Comparison of ENCODE assay signal across 1 cellular context in the genomic region with DNA sequence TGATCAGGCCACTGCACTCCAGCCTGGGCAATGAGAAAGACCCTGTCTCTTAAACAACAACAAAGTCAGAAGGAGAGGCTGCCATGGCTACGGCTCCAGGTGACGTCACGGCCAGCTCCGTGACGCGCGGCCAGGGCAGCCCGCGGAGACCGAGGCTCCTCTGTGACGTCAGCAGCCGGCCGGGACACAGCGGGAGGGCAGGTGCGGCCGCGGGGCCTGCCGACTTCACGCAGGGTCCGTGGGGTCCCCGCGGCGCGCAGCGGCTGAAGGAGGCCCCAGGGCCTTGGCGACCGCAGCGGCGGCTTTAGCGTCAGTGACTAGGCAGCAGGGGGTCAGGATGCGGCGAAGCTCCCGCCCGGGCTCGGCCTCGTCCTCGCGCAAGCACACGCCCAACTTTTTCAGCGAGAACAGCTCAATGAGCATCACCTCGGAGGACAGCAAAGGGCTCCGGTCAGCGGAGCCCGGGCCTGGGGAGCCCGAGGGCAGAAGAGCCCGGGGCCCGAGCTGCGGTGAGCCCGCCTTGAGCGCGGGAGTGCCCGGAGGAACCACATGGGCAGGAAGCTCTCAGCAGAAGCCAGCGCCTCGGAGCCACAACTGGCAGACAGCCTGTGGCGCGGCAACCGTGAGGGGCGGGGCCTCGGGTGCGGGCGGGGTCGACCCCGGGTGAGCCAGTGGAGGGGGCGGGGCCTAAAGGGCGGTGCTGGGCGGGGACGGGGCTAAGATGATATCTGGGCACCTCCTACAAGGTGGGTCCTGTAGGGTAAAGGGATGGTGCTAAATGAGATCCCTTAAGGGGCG.
TF ChIP-seq lines count a peak whose summit lies in the region.

A gene with protein sequence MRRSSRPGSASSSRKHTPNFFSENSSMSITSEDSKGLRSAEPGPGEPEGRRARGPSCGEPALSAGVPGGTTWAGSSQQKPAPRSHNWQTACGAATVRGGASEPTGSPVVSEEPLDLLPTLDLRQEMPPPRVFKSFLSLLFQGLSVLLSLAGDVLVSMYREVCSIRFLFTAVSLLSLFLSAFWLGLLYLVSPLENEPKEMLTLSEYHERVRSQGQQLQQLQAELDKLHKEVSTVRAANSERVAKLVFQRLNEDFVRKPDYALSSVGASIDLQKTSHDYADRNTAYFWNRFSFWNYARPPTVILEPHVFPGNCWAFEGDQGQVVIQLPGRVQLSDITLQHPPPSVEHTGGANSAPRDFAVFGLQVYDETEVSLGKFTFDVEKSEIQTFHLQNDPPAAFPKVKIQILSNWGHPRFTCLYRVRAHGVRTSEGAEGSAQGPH (plus strand): TSS at position 163 of the 798 bp plus-strand sequence. CDS start 175 bp downstream, at position 338.

TF ChIP-seq in HEK293, 187 proteins besides CTCF, POLR2A, EP300 and RAD21 (continued from another document and continues in another):
- TF ChIP-seq, protein P1, sequence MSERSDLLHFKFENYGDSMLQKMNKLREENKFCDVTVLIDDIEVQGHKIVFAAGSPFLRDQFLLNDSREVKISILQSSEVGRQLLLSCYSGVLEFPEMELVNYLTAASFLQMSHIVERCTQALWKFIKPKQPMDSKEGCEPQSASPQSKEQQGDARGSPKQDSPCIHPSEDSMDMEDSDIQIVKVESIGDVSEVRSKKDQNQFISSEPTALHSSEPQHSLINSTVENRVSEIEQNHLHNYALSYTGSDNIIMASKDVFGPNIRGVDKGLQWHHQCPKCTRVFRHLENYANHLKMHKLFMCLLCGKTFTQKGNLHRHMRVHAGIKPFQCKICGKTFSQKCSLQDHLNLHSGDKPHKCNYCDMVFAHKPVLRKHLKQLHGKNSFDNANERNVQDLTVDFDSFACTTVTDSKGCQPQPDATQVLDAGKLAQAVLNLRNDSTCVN (tag by site-specific recombination; optimal IDR thresholded peaks at IDR 0.05): peak; percentile 90
- TF ChIP-seq HOXC10 (CRISPR knock-in tag; IDR thresholded peaks at IDR 0.05) (no peak), ZNF184 (tag by site-specific recombination; IDR thresholded peaks at IDR 0.05) (no peak), TCF7L2 (IDR thresholded peaks at IDR 0.05; ENCODE audit: borderline replicate concordance, low read depth, low read length) (no peak), ZNF701 (tag by site-specific recombination; IDR thresholded peaks at IDR 0.05) (no peak), ZNF777 (tag by site-specific recombination; IDR thresholded peaks at IDR 0.05; ENCODE audit: borderline replicate concordance) (no peak), ZSCAN16 (tag by site-specific recombination; IDR thresholded peaks at IDR 0.05) (no peak; the same call in 1 of the 2 replicates), ZSCAN30 (tag by site-specific recombination; IDR thresholded peaks at IDR 0.05) (peak; percentile 78; the same call in 1 of the 2 replicates), BCL11B (tag by site-specific recombination; IDR thresholded peaks at IDR 0.05; ENCODE audit: low read depth) (no peak; the same call in 1 of the 2 replicates), ZNF266 (tag by site-specific recombination; IDR thresholded peaks at IDR 0.05; ENCODE audit: low read depth) (no peak), ZNF37A (tag by site-specific recombination; IDR thresholded peaks at IDR 0.05) (no peak), ZNF473 (tag by site-specific recombination; IDR thresholded peaks at IDR 0.05) (no peak), GLI2 (tag by site-specific recombination; IDR thresholded peaks at IDR 0.05; ENCODE audit: borderline replicate concordance, low read depth) (no peak), ZNF791 (tag by site-specific recombination; IDR thresholded peaks at IDR 0.05) (no peak), ZNF501 (tag by site-specific recombination; IDR thresholded peaks at IDR 0.05) (peak; percentile 76; the same call in 1 of the 2 replicates), ZNF140 (tag by site-specific recombination; IDR thresholded peaks at IDR 0.05) (no peak), ZNF112 (tag by site-specific recombination; IDR thresholded peaks at IDR 0.05) (no peak), ZNF354C (tag by site-specific recombination; IDR thresholded peaks at IDR 0.05; ENCODE audit: borderline replicate concordance, low read depth) (no peak), ZNF792 (tag by site-specific recombination; IDR thresholded peaks at IDR 0.05) (no peak), ZNF302 (tag by site-specific recombination; IDR thresholded peaks at IDR 0.05; ENCODE audit: low read depth) (no peak), ZFP37 (tag by site-specific recombination; IDR thresholded peaks at IDR 0.05) (peak; percentile 52; the same call in 1 of the 2 replicates), ZNF23 (tag by site-specific recombination; IDR thresholded peaks at IDR 0.05; ENCODE audit: borderline replicate concordance) (no peak), ZNF311 (tag by site-specific recombination; IDR thresholded peaks at IDR 0.05; ENCODE audit: borderline replicate concordance) (no peak)
- TF ChIP-seq, protein P2, sequence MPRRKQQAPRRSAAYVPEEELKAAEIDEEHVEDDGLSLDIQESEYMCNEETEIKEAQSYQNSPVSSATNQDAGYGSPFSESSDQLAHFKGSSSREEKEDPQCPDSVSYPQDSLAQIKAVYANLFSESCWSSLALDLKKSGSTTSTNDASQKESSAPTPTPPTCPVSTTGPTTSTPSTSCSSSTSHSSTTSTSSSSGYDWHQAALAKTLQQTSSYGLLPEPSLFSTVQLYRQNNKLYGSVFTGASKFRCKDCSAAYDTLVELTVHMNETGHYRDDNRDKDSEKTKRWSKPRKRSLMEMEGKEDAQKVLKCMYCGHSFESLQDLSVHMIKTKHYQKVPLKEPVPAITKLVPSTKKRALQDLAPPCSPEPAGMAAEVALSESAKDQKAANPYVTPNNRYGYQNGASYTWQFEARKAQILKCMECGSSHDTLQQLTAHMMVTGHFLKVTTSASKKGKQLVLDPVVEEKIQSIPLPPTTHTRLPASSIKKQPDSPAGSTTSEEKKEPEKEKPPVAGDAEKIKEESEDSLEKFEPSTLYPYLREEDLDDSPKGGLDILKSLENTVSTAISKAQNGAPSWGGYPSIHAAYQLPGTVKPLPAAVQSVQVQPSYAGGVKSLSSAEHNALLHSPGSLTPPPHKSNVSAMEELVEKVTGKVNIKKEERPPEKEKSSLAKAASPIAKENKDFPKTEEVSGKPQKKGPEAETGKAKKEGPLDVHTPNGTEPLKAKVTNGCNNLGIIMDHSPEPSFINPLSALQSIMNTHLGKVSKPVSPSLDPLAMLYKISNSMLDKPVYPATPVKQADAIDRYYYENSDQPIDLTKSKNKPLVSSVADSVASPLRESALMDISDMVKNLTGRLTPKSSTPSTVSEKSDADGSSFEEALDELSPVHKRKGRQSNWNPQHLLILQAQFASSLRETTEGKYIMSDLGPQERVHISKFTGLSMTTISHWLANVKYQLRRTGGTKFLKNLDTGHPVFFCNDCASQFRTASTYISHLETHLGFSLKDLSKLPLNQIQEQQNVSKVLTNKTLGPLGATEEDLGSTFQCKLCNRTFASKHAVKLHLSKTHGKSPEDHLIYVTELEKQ (tag by site-specific recombination; IDR thresholded peaks at IDR 0.05; ENCODE audit: borderline replicate concordance): peak; percentile 26; the same call in 1 of the 2 replicates
- TF ChIP-seq, protein P3, sequence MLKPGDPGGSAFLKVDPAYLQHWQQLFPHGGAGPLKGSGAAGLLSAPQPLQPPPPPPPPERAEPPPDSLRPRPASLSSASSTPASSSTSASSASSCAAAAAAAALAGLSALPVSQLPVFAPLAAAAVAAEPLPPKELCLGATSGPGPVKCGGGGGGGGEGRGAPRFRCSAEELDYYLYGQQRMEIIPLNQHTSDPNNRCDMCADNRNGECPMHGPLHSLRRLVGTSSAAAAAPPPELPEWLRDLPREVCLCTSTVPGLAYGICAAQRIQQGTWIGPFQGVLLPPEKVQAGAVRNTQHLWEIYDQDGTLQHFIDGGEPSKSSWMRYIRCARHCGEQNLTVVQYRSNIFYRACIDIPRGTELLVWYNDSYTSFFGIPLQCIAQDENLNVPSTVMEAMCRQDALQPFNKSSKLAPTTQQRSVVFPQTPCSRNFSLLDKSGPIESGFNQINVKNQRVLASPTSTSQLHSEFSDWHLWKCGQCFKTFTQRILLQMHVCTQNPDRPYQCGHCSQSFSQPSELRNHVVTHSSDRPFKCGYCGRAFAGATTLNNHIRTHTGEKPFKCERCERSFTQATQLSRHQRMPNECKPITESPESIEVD (tag by site-specific recombination; IDR thresholded peaks at IDR 0.05): no peak
- TF ChIP-seq, protein P4, sequence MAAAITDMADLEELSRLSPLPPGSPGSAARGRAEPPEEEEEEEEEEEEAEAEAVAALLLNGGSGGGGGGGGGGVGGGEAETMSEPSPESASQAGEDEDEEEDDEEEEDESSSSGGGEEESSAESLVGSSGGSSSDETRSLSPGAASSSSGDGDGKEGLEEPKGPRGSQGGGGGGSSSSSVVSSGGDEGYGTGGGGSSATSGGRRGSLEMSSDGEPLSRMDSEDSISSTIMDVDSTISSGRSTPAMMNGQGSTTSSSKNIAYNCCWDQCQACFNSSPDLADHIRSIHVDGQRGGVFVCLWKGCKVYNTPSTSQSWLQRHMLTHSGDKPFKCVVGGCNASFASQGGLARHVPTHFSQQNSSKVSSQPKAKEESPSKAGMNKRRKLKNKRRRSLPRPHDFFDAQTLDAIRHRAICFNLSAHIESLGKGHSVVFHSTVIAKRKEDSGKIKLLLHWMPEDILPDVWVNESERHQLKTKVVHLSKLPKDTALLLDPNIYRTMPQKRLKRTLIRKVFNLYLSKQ (tag by site-specific recombination; IDR thresholded peaks at IDR 0.05; ENCODE audit: borderline replicate concordance): no peak
- TF ChIP-seq, protein P5, sequence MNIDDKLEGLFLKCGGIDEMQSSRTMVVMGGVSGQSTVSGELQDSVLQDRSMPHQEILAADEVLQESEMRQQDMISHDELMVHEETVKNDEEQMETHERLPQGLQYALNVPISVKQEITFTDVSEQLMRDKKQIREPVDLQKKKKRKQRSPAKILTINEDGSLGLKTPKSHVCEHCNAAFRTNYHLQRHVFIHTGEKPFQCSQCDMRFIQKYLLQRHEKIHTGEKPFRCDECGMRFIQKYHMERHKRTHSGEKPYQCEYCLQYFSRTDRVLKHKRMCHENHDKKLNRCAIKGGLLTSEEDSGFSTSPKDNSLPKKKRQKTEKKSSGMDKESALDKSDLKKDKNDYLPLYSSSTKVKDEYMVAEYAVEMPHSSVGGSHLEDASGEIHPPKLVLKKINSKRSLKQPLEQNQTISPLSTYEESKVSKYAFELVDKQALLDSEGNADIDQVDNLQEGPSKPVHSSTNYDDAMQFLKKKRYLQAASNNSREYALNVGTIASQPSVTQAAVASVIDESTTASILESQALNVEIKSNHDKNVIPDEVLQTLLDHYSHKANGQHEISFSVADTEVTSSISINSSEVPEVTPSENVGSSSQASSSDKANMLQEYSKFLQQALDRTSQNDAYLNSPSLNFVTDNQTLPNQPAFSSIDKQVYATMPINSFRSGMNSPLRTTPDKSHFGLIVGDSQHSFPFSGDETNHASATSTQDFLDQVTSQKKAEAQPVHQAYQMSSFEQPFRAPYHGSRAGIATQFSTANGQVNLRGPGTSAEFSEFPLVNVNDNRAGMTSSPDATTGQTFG (tag by site-specific recombination; IDR thresholded peaks at IDR 0.05; ENCODE audit: borderline replicate concordance): no peak
- TF ChIP-seq, protein P6, sequence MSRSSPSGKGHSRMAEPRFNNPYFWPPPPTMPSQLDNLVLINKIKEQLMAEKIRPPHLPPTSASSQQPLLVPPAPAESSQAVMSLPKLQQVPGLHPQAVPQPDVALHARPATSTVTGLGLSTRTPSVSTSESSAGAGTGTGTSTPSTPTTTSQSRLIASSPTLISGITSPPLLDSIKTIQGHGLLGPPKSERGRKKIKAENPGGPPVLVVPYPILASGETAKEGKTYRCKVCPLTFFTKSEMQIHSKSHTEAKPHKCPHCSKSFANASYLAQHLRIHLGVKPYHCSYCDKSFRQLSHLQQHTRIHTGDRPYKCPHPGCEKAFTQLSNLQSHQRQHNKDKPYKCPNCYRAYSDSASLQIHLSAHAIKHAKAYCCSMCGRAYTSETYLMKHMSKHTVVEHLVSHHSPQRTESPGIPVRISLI (tag by site-specific recombination; IDR thresholded peaks at IDR 0.05): no peak
- TF ChIP-seq, protein P7, sequence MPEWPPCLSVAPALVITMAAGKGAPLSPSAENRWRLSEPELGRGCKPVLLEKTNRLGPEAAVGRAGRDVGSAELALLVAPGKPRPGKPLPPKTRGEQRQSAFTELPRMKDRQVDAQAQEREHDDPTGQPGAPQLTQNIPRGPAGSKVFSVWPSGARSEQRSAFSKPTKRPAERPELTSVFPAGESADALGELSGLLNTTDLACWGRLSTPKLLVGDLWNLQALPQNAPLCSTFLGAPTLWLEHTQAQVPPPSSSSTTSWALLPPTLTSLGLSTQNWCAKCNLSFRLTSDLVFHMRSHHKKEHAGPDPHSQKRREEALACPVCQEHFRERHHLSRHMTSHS (tag by site-specific recombination; IDR thresholded peaks at IDR 0.05): no peak; the same call in 1 of the 2 replicates
- TF ChIP-seq, protein P8, sequence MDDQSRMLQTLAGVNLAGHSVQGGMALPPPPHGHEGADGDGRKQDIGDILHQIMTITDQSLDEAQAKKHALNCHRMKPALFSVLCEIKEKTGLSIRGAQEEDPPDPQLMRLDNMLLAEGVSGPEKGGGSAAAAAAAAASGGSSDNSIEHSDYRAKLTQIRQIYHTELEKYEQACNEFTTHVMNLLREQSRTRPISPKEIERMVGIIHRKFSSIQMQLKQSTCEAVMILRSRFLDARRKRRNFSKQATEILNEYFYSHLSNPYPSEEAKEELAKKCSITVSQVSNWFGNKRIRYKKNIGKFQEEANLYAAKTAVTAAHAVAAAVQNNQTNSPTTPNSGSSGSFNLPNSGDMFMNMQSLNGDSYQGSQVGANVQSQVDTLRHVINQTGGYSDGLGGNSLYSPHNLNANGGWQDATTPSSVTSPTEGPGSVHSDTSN (CRISPR knock-in tag; IDR thresholded peaks at IDR 0.05): peak; percentile 71; the same call in 1 of the 2 replicates
- TF ChIP-seq, protein P9, sequence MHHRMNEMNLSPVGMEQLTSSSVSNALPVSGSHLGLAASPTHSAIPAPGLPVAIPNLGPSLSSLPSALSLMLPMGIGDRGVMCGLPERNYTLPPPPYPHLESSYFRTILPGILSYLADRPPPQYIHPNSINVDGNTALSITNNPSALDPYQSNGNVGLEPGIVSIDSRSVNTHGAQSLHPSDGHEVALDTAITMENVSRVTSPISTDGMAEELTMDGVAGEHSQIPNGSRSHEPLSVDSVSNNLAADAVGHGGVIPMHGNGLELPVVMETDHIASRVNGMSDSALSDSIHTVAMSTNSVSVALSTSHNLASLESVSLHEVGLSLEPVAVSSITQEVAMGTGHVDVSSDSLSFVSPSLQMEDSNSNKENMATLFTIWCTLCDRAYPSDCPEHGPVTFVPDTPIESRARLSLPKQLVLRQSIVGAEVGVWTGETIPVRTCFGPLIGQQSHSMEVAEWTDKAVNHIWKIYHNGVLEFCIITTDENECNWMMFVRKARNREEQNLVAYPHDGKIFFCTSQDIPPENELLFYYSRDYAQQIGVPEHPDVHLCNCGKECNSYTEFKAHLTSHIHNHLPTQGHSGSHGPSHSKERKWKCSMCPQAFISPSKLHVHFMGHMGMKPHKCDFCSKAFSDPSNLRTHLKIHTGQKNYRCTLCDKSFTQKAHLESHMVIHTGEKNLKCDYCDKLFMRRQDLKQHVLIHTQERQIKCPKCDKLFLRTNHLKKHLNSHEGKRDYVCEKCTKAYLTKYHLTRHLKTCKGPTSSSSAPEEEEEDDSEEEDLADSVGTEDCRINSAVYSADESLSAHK (tag by site-specific recombination; IDR thresholded peaks at IDR 0.05): no peak; the same call in 1 of the 2 replicates
- TF ChIP-seq, protein P10, sequence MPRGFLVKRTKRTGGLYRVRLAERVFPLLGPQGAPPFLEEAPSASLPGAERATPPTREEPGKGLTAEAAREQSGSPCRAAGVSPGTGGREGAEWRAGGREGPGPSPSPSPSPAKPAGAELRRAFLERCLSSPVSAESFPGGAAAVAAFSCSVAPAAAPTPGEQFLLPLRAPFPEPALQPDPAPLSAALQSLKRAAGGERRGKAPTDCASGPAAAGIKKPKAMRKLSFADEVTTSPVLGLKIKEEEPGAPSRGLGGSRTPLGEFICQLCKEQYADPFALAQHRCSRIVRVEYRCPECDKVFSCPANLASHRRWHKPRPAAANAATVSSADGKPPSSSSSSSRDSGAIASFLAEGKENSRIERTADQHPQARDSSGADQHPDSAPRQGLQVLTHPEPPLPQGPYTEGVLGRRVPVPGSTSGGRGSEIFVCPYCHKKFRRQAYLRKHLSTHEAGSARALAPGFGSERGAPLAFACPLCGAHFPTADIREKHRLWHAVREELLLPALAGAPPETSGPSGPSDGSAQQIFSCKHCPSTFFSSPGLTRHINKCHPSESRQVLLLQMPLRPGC (tag by site-specific recombination; IDR thresholded peaks at IDR 0.05): peak; percentile 76
